Comparison of ENCODE assay signal across 9 cellular contexts in genomic region chr4:3168029-3168428, GRCh38.
DNase-seq lines count a peak whose midpoint lies in the region; ATAC-seq and TF ChIP-seq lines count a peak whose summit lies in the region.
"Had no signal": no experiment of that assay in that cellular context is flagged by ENCODE, and none has a peak within 500 bp of the region (broad histone marks: within the 10 kb centered on the region; RNA-seq: fewer than 3 reads in every experiment).

No MANE protein-coding gene starts in this region.

- peaks cover 13 to 40% of the 10 kb centered on the region in 2 donors for H3K36me3 Mint-ChIP-seq in activated T-cell treated with anti-CD3 and anti-CD28 coated beads, Interleukin-2, amount 50 U/mL, for 72 hours (ENCODE audit: insufficient read depth in 2 of 2)

- peaks cover 5% of the 10 kb centered on the region for H3K4me1 ChIP-seq in osteoblast (ENCODE audit: insufficient read depth, low read length)

- H3K79me2 ChIP-seq in osteoblast (ENCODE audit: insufficient read depth, low read length) = peaks cover 26% of the 10 kb centered on the region

- no peak overlapping the region for H3K27ac ChIP-seq in osteoblast (ENCODE audit: low read depth, low read length)
- H3K27ac ChIP-seq: gastrocnemius medialis had no signal

- peaks cover 21% of the 10 kb centered on the region for H4K20me1 ChIP-seq in osteoblast (ENCODE audit: insufficient read depth, low read length)

- H3K27ac Mint-ChIP-seq in activated T-cell treated with anti-CD3 and anti-CD28 coated beads, Interleukin-2, amount 50 U/mL, for 72 hours = peak overlapping the region; percentile 79

- peaks cover 23% of the 10 kb centered on the region for H3K4me1 Mint-ChIP-seq in activated T-cell treated with anti-CD3 and anti-CD28 coated beads, Interleukin-2, amount 50 U/mL, for 72 hours (ENCODE audit: low read depth)

- H3K9me3 ChIP-seq in osteoblast (ENCODE audit: low read depth, low read length) = no peaks in the 10 kb centered on the region
- H3K9me3 ChIP-seq: gastrocnemius medialis had no signal

- H3K4me2 ChIP-seq in osteoblast (ENCODE audit: insufficient read depth, low read length) = no peak overlapping the region

- H3K9me3 Mint-ChIP-seq in activated T-cell treated with anti-CD3 and anti-CD28 coated beads, Interleukin-2, amount 50 U/mL, for 72 hours = peaks cover 0 to under 1% of the 10 kb centered on the region in 2 donors

- H3K27me3 Mint-ChIP-seq in activated T-cell treated with anti-CD3 and anti-CD28 coated beads, Interleukin-2, amount 50 U/mL, for 72 hours (ENCODE audit: low read depth) = no peaks in the 10 kb centered on the region

- DNase-seq in activated T-cell treated with anti-CD3 and anti-CD28 coated beads, Interleukin-2, amount 50 U/mL, for 72 hours = no peak
- DNase-seq in activated T-cell treated with anti-CD3 and anti-CD28 coated beads for 4 hours (no peak), OCI-M1 (lab: John Stamatoyannopoulos, UW) (peak; percentile 30), epithelial cell of esophagus (ENCODE audit: low read depth) (peak; percentile 43), osteoblast (ENCODE audit: insufficient read length, low spot score, missing footprints) (peak; percentile 76), ureter (ENCODE audit: low spot score) (no peak), left lobe of liver (ENCODE audit: low spot score) (no peak)
- DNase-seq: gastrocnemius medialis had no signal

- H3K27me3 ChIP-seq in osteoblast (ENCODE audit: insufficient read depth, low read length) = no peaks in the 10 kb centered on the region
- H3K27me3 ChIP-seq: gastrocnemius medialis had no signal

- no peak overlapping the region for H3K4me3 Mint-ChIP-seq in activated T-cell treated with anti-CD3 and anti-CD28 coated beads, Interleukin-2, amount 50 U/mL, for 72 hours

- no peak for TF ChIP-seq CTCF in epithelial cell of esophagus (IDR thresholded peaks at IDR 0.05; ENCODE audit: insufficient read depth, low read depth, low read length, missing control alignments)
- TF ChIP-seq CTCF in osteoblast (IDR thresholded peaks at IDR 0.05; ENCODE audit: extremely low read depth, low read depth, low read length) = no peak

- H2AFZ ChIP-seq in osteoblast (ENCODE audit: low read length) = no peak overlapping the region

- H3K4me3 ChIP-seq in epithelial cell of esophagus (ENCODE audit: low read length) = no peak overlapping the region
- H3K4me3 ChIP-seq in osteoblast (ENCODE audit: insufficient read depth, low read length) = no peak overlapping the region
- H3K4me3 ChIP-seq: gastrocnemius medialis had no signal

- peak; percentile 43 to 53 for ATAC-seq in activated T-cell treated with anti-CD3 and anti-CD28 coated beads, Interleukin-2, amount 50 U/mL, for 72 hours (replicated peaks in 1 of 2)
- ATAC-seq in GM21360 (IDR thresholded peaks at IDR 0.05; ENCODE audit: unreplicated experiment) (no peak), left lobe of liver (no peak)
- ATAC-seq: gastrocnemius medialis had no signal

- peaks cover 18% of the 10 kb centered on the region for H3K36me3 ChIP-seq in osteoblast (ENCODE audit: insufficient read depth, low read length)

Comparison
In these comparisons a context has a peak if more than half of its experiments do, and no peak if none do; other contexts are left out.
1. ATAC-seq: peak in activated T-cell treated with anti-CD3 and anti-CD28 coated beads, Interleukin-2, amount 50 U/mL, for 72 hours (2 of 2); none in GM21360 (single experiment) and left lobe of liver (single experiment).
2. DNase-seq: peak in OCI-M1 (single experiment), epithelial cell of esophagus (single experiment) and osteoblast (single experiment); none in activated T-cell treated with anti-CD3 and anti-CD28 coated beads, Interleukin-2, amount 50 U/mL, for 72 hours (0 of 2), activated T-cell treated with anti-CD3 and anti-CD28 coated beads for 4 hours (single experiment), ureter (single experiment) and left lobe of liver (single experiment).